ENCODE assay signal across 13 cellular contexts in the genomic region with DNA sequence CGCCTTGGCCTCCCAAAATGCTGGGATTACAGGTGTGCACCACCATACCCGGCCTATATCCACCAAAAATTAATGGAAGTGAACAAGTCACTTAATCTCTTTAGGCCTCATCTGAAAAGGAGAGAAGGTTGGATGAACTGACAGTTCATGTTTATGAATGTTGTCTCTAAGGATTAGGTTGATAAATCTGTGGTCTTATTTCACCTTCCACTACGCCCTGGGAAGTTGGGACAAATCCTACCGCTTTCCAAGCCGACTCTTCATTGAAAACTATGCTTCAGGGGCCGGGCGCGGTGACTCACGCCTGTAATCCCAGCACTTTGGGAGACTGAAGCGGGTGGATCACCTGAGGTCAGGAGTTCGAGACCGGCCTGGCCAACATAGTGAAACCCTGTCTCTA. TPM values are rescaled to one million over a fixed set of nuclear protein-coding genes. Genes with fewer than 3 reads are reported as not detected.
"Had no signal": no experiment of that assay in that cellular context is flagged by ENCODE, and none has a peak within 500 bp of the region (broad histone marks: within the 10 kb centered on the region; RNA-seq: fewer than 3 reads in every experiment).

No MANE protein-coding gene starts in this region.

RNA-seq across cellular contexts. Expression of a gene that starts 59.4 kb away (rescaled TPM):
- total RNA-seq: activated B cell treated with CpG ODN at 0.5 μM for 24 hours; activated CD4-positive, alpha-beta memory T cell treated with anti-CD3 and anti-CD28 coated beads for 36 hours; activated CD4-positive, alpha-beta memory T cell treated with anti-CD3 and anti-CD28 coated beads, Interleukin-2, amount 10 ng/mL, durations not matched to agents 7 days and 5 days; activated CD4-positive, alpha-beta T cell treated with anti-CD3 and anti-CD28 coated beads for 36 hours; activated CD4-positive, alpha-beta T cell treated with anti-CD3 and anti-CD28 coated beads, Interleukin-2, amount 10 ng/mL, durations not matched to agents 24 days and 14 days; activated CD4-positive, alpha-beta T cell treated with anti-CD3 and anti-CD28 coated beads, Interleukin-2, amount 10 ng/mL, durations not matched to agents 7 days and 5 days; activated CD8-positive, alpha-beta memory T cell treated with anti-CD3 and anti-CD28 coated beads for 36 hours; activated CD8-positive, alpha-beta memory T cell treated with anti-CD3 and anti-CD28 coated beads, Interleukin-2, amount 10 ng/mL, durations not matched to agents 7 days and 5 days; activated CD8-positive, alpha-beta T cell treated with anti-CD3 and anti-CD28 coated beads for 36 hours; activated CD8-positive, alpha-beta T cell treated with anti-CD3 and anti-CD28 coated beads, Interleukin-2, amount 10 ng/mL, durations not matched to agents 7 days and 5 days; T-helper 1 cell treated with Interleukin-12 subunit alpha and Interleukin-12 subunit beta and Interleukin-4 antibody, amounts not matched to agents 30 ng/mL and 1 ng/mL, for 36 hours; T-helper 17 cell; T-helper 2 cell treated with Interferon-gamma antibody and Interleukin-4, amounts not matched to agents 100 ng/mL and 5 ng/mL, for 36 hours had no signal
